ENCODE assay signal across 8 cellular contexts in genomic region chr7:128531105-128531954, GRCh38. TPM values are rescaled to one million over a fixed set of nuclear protein-coding genes. Genes with fewer than 3 reads are reported as not detected.
DNase-seq lines count a peak whose midpoint lies in the region; ATAC-seq lines count a peak whose summit lies in the region.
"Not testable (repeated sequence)": the region's sequence is repeated elsewhere in the genome, so short reads cannot be mapped to it uniquely, and the experiment has no call there.

No MANE protein-coding gene starts in this region.

- H3K9me3 Mint-ChIP-seq in activated naive CD4-positive, alpha-beta T cell treated with anti-CD3 and anti-CD28 coated beads, Interleukin-2, amount 10 ng/mL, durations not matched to agents 7 days and 5 days: not testable (repeated sequence)

- H3K27ac Mint-ChIP-seq in activated naive CD4-positive, alpha-beta T cell treated with anti-CD3 and anti-CD28 coated beads, Interleukin-2, amount 10 ng/mL, durations not matched to agents 7 days and 5 days: peak overlapping the region; percentile 79

- peaks cover 36% of the 10 kb centered on the region for H3K4me1 Mint-ChIP-seq in activated naive CD4-positive, alpha-beta T cell treated with anti-CD3 and anti-CD28 coated beads, Interleukin-2, amount 10 ng/mL, durations not matched to agents 7 days and 5 days

- peak overlapping the region; percentile 79 for H3K4me3 ChIP-seq in SK-N-MC

- H3K9ac ChIP-seq in SK-N-MC (ENCODE audit: insufficient read length): peak overlapping the region; percentile 93

- not testable (repeated sequence) for H3K9me3 ChIP-seq in SK-N-MC (ENCODE audit: low read depth, low read length)

- peak; percentile 79 for ATAC-seq in HG02571 (IDR thresholded peaks at IDR 0.05; ENCODE audit: unreplicated experiment)

- not testable (repeated sequence) for H3K27me3 Mint-ChIP-seq in activated naive CD4-positive, alpha-beta T cell treated with anti-CD3 and anti-CD28 coated beads, Interleukin-2, amount 10 ng/mL, durations not matched to agents 7 days and 5 days

- CTCF ChIA-PET in activated naive CD4-positive, alpha-beta T cell treated with anti-CD3 and anti-CD28 coated beads, Interleukin-2, amount 10 ng/mL, durations not matched to agents 7 days and 5 days (lab: Charles Lee): not testable (repeated sequence)

- peaks cover 11% of the 10 kb centered on the region; the same call in 1 of the 2 replicates for H3K36me3 ChIP-seq in SK-N-MC (ENCODE audit: insufficient read depth, low read length)

- peak overlapping the region; percentile 75 for H3K27ac ChIP-seq in SK-N-MC
- H3K27ac ChIP-seq in substantia nigra (ENCODE audit: low read depth, low read length, poor library complexity, severe bottlenecking): peak overlapping the region; percentile 79

- peaks cover 26% of the 10 kb centered on the region for H3K36me3 Mint-ChIP-seq in activated naive CD4-positive, alpha-beta T cell treated with anti-CD3 and anti-CD28 coated beads, Interleukin-2, amount 10 ng/mL, durations not matched to agents 7 days and 5 days

- DNase-seq in GF-D8 (lab: John Stamatoyannopoulos, UW) (peak; percentile 61), NAMALWA (ENCODE audit: low spot score) (peak; percentile 86), globus pallidus (ENCODE audit: low spot score) (peak; percentile 87), occipital lobe (lab: John Stamatoyannopoulos, UW) (peak; percentile 72), substantia nigra (lab: John Stamatoyannopoulos, UW) (peak in 47 of 49 donors; percentile 34 to 91 (median 75))
- not testable (repeated sequence) for DNase-seq in SK-N-MC (ENCODE audit: low read depth, low spot score)
- DNase-seq in activated naive CD4-positive, alpha-beta T cell treated with anti-CD3 and anti-CD28 coated beads, Interleukin-2, amount 10 ng/mL, durations not matched to agents 7 days and 5 days: peak; percentile 82

- peak overlapping the region; percentile 61 for H3K4me3 Mint-ChIP-seq in activated naive CD4-positive, alpha-beta T cell treated with anti-CD3 and anti-CD28 coated beads, Interleukin-2, amount 10 ng/mL, durations not matched to agents 7 days and 5 days

RNA-seq across cellular contexts. Expression of gene METTL2B, which starts 54.8 kb away (rescaled TPM):
- total RNA-seq in occipital lobe: 33.1 TPM
